In the genomic region with DNA sequence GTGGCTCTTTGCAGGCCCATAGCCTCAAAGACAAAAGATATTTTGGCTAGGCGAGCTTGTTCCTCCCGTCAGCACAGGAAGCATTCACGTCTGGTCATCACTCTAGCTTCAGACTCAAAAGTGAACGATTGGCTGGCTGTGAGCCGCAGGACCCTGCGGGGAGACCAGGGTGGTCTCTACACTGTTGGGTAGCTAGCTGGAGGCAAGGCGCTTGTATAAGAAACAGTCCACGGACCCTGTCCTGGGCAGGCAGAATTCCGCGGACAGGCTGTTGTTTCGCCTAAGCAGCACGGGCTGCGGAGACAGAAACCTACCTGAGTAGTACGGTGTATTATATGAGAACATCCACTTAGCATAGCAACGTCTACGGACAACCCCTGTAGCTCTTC, we compare ENCODE assay signal across 8 cellular contexts. TPM values are rescaled to one million over a fixed set of nuclear protein-coding genes. Genes with fewer than 3 reads are reported as not detected.
DNase-seq lines count a peak whose midpoint lies in the region; ATAC-seq lines count a peak whose summit lies in the region.

No MANE protein-coding gene starts in this region.

- no peaks in the 10 kb centered on the region for H3K9me3 Mint-ChIP-seq in activated naive CD4-positive, alpha-beta T cell treated with anti-CD3 and anti-CD28 coated beads for 36 hours
- H3K9me3 Mint-ChIP-seq in activated T-helper 1 cell treated with anti-CD3 and anti-CD28 coated beads, Interleukin-12 subunit alpha, Interleukin-12 subunit beta, Interleukin-2, Interleukin-4 antibody, amounts not matched to agents 30 ng/mL and 10 ng/mL and 1 ng/mL, durations not matched to agents 14 hours and 24 hours and 36 hours, result no peaks in the 10 kb centered on the region

- H3K36me3 Mint-ChIP-seq in activated naive CD4-positive, alpha-beta T cell treated with anti-CD3 and anti-CD28 coated beads for 36 hours (ENCODE audit: low read depth), result peaks cover 15% of the 10 kb centered on the region
- H3K36me3 Mint-ChIP-seq in activated T-helper 1 cell treated with anti-CD3 and anti-CD28 coated beads, Interleukin-12 subunit alpha, Interleukin-12 subunit beta, Interleukin-2, Interleukin-4 antibody, amounts not matched to agents 30 ng/mL and 10 ng/mL and 1 ng/mL, durations not matched to agents 14 hours and 24 hours and 36 hours (ENCODE audit: low read depth), result peaks cover 8% of the 10 kb centered on the region

- H3K9me3 ChIP-seq in iPS-20b (ENCODE audit: insufficient read depth, low read depth, low read length), result no peaks in the 10 kb centered on the region

- no peaks in the 10 kb centered on the region for H3K36me3 ChIP-seq in iPS-20b (ENCODE audit: insufficient read depth, low read depth, low read length)

- H3K27me3 Mint-ChIP-seq in activated naive CD4-positive, alpha-beta T cell treated with anti-CD3 and anti-CD28 coated beads for 36 hours (ENCODE audit: low read depth), result no peaks in the 10 kb centered on the region
- H3K27me3 Mint-ChIP-seq in activated T-helper 1 cell treated with anti-CD3 and anti-CD28 coated beads, Interleukin-12 subunit alpha, Interleukin-12 subunit beta, Interleukin-2, Interleukin-4 antibody, amounts not matched to agents 30 ng/mL and 10 ng/mL and 1 ng/mL, durations not matched to agents 14 hours and 24 hours and 36 hours (ENCODE audit: insufficient read depth), result no peaks in the 10 kb centered on the region

- peaks cover 20% of the 10 kb centered on the region; the same call in 1 of the 2 replicates for H3K4me1 ChIP-seq in iPS-20b (ENCODE audit: insufficient read depth, low read length)

- peak overlapping the region; percentile 95 for H3K4me3 Mint-ChIP-seq in activated naive CD4-positive, alpha-beta T cell treated with anti-CD3 and anti-CD28 coated beads for 36 hours
- peak overlapping the region; percentile 97 for H3K4me3 Mint-ChIP-seq in activated T-helper 1 cell treated with anti-CD3 and anti-CD28 coated beads, Interleukin-12 subunit alpha, Interleukin-12 subunit beta, Interleukin-2, Interleukin-4 antibody, amounts not matched to agents 30 ng/mL and 10 ng/mL and 1 ng/mL, durations not matched to agents 14 hours and 24 hours and 36 hours

- ATAC-seq in HG03025 (IDR thresholded peaks at IDR 0.05; ENCODE audit: low FRiP score, unreplicated experiment), result peak; percentile 19
- ATAC-seq in stimulated activated naive CD8-positive, alpha-beta T cell treated with anti-CD3 and anti-CD28 coated beads, Interleukin-15, Interleukin-2, amounts not matched to agents 100 U/mL and 50 U/mL, for 24 hours, result peak; percentile 2

- H3K27ac ChIP-seq in iPS-20b (ENCODE audit: low read length), result peak overlapping the region; percentile 87

- H3K9ac ChIP-seq in iPS-20b (ENCODE audit: low read depth, low read length), result peak overlapping the region; percentile 87; the same call in 1 of the 2 replicates

- CTCF ChIA-PET in activated naive CD4-positive, alpha-beta T cell treated with anti-CD3 and anti-CD28 coated beads for 36 hours (lab: Charles Lee), result interaction anchor here (3.6 kb wide), 1 partner anchor 10 kb away, joined by 14 read pairs; no protein-coding TSS in a partner anchor

- peak overlapping the region; percentile 90; the same call in 1 of the 2 replicates for H3K4me3 ChIP-seq in iPS-20b (ENCODE audit: low read length)

- intact Hi-C loops in activated naive CD4-positive, alpha-beta T cell treated with anti-CD3 and anti-CD28 coated beads for 36 hours (cut with micrococcal nuclease), result loop anchor here (1.0 to 5.0 kb wide), 7 partner anchors 51 to 1109 kb away; a partner anchor contains a TSS
- intact Hi-C loops in activated T-helper 1 cell treated with anti-CD3 and anti-CD28 coated beads, Interleukin-12 subunit alpha, Interleukin-12 subunit beta, Interleukin-2, Interleukin-4 antibody, amounts not matched to agents 30 ng/mL and 10 ng/mL and 1 ng/mL, durations not matched to agents 14 hours and 24 hours and 36 hours (cut with micrococcal nuclease), result loop anchor here (1.0 to 10.0 kb wide), 6 partner anchors 30 to 536 kb away; a partner anchor contains a TSS

- H3K27ac Mint-ChIP-seq in activated naive CD4-positive, alpha-beta T cell treated with anti-CD3 and anti-CD28 coated beads for 36 hours, result peak overlapping the region; percentile 94
- H3K27ac Mint-ChIP-seq in activated T-helper 1 cell treated with anti-CD3 and anti-CD28 coated beads, Interleukin-12 subunit alpha, Interleukin-12 subunit beta, Interleukin-2, Interleukin-4 antibody, amounts not matched to agents 30 ng/mL and 10 ng/mL and 1 ng/mL, durations not matched to agents 14 hours and 24 hours and 36 hours, result peak overlapping the region; percentile 98

- H3K4me1 Mint-ChIP-seq in activated naive CD4-positive, alpha-beta T cell treated with anti-CD3 and anti-CD28 coated beads for 36 hours (ENCODE audit: low read depth), result peaks cover 40% of the 10 kb centered on the region
- H3K4me1 Mint-ChIP-seq in activated T-helper 1 cell treated with anti-CD3 and anti-CD28 coated beads, Interleukin-12 subunit alpha, Interleukin-12 subunit beta, Interleukin-2, Interleukin-4 antibody, amounts not matched to agents 30 ng/mL and 10 ng/mL and 1 ng/mL, durations not matched to agents 14 hours and 24 hours and 36 hours (ENCODE audit: low read depth), result peaks cover 59% of the 10 kb centered on the region

- H3K27me3 ChIP-seq in iPS-20b (ENCODE audit: insufficient read depth, low read length), result no peaks in the 10 kb centered on the region

- no peak for DNase-seq in activated naive CD4-positive, alpha-beta T cell treated with anti-CD3 and anti-CD28 coated beads for 36 hours
- no peak for DNase-seq in activated naive CD4-positive, alpha-beta T cell treated with anti-CD3 and anti-CD28 coated beads, Interleukin-2, amount 50 U/mL, for 16 hours
- no peak for DNase-seq in activated T-helper 1 cell treated with anti-CD3 and anti-CD28 coated beads, Interleukin-12 subunit alpha, Interleukin-12 subunit beta, Interleukin-2, Interleukin-4 antibody, amounts not matched to agents 30 ng/mL and 10 ng/mL and 1 ng/mL, durations not matched to agents 14 hours and 24 hours and 36 hours (ENCODE audit: low spot score)
- DNase-seq in stimulated activated naive CD8-positive, alpha-beta T cell treated with anti-CD3 and anti-CD28 coated beads, Interleukin-15, Interleukin-2, amounts not matched to agents 100 U/mL and 50 U/mL, for 24 hours, result peak; percentile 44
- DNase-seq in AG20443 (ENCODE audit: low spot score), result no peak
- no peak for DNase-seq in NCI-H446 (lab: John Stamatoyannopoulos, UW)

RNA-seq across cellular contexts. Expression of a gene that starts 29.6 kb away (rescaled TPM):
- 100 to 1,000 TPM; 105 to 115 TPM for total RNA-seq in activated naive CD4-positive, alpha-beta T cell treated with anti-CD3 and anti-CD28 coated beads for 36 hours
- total RNA-seq in activated T-helper 1 cell treated with anti-CD3 and anti-CD28 coated beads, Interleukin-12 subunit alpha, Interleukin-12 subunit beta, Interleukin-2, Interleukin-4 antibody, amounts not matched to agents 30 ng/mL and 10 ng/mL and 1 ng/mL, durations not matched to agents 14 hours and 24 hours and 36 hours, result 128 and 142 TPM in 2 replicates

RNA-seq across cellular contexts. Expression of a gene that starts 29.8 kb away (rescaled TPM):
- 1 to 10 TPM; 2.0 to 3.1 TPM for total RNA-seq in activated naive CD4-positive, alpha-beta T cell treated with anti-CD3 and anti-CD28 coated beads for 36 hours
- total RNA-seq in activated T-helper 1 cell treated with anti-CD3 and anti-CD28 coated beads, Interleukin-12 subunit alpha, Interleukin-12 subunit beta, Interleukin-2, Interleukin-4 antibody, amounts not matched to agents 30 ng/mL and 10 ng/mL and 1 ng/mL, durations not matched to agents 14 hours and 24 hours and 36 hours, result 2.1 and 2.2 TPM in 2 replicates

RNA-seq across cellular contexts. Expression of a gene that starts 40.3 kb away (rescaled TPM):
- total RNA-seq in activated naive CD4-positive, alpha-beta T cell treated with anti-CD3 and anti-CD28 coated beads for 36 hours, result not detected
- total RNA-seq in activated T-helper 1 cell treated with anti-CD3 and anti-CD28 coated beads, Interleukin-12 subunit alpha, Interleukin-12 subunit beta, Interleukin-2, Interleukin-4 antibody, amounts not matched to agents 30 ng/mL and 10 ng/mL and 1 ng/mL, durations not matched to agents 14 hours and 24 hours and 36 hours, result not detected in 2 replicates
